8 cellular contexts compared by ENCODE assay signal in the genomic region with DNA sequence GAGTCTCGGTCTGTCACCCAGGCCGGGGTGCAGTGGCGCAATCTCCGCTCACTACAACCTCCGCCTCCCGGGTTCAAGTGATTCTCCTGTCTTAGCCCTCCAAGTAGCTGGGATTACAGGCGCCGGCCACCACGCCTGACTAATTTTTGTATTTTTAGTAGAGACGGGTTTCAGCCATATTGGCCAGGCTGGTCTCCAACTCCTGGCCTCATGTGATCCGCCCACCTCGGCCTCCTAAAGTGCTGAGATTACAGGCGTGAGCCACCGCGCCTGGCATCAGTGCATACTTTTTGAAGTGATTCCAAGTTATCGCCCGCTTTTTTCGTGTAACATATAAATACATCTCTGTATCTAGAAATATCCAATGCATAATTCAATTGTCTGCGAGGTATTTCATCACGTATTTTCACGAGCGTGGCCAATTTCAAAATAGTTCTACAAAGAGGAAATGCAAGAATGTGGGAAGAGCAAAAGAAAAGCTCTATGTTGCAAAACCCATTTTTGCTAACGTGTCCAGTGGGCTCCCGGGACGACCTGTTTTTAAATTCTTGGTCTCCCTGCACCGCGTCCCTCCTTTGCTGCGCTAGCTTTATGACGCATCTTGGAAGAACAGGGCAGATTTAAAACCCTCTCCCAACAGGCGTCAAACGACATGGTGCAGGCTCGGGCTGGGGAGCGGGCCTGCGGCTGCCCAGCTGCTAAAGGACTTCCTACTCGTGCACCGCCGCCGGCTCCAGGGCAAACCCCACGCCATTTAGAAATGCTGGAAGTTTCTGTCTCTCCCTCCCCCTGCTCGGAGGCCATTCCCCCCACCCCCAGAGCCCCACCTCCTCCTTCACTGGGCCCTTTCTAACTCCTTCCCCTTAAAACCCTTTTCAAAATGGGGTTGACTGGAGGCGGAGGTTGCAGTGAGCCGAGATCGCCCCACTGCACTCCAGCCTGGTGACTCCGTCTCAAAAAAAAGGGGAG. TPM values are rescaled to one million over a fixed set of nuclear protein-coding genes. Genes with fewer than 3 reads are reported as not detected.
DNase-seq lines count a peak whose midpoint lies in the region; ATAC-seq and TF ChIP-seq lines count a peak whose summit lies in the region.

No MANE protein-coding gene starts in this region.

- BruUV-seq in IMR-90 (replicated peaks; lab: Mats Ljungman, UMichigan): no TSS peak

- peaks cover 12% of the 10 kb centered on the region for H3F3A ChIP-seq in DOHH2 (ENCODE audit: control insufficient read depth, insufficient read depth)
- H3F3A ChIP-seq in neural progenitor cell (ENCODE audit: low read depth): peaks cover 20% of the 10 kb centered on the region

- H2AFZ ChIP-seq in IMR-90 (replicated peaks; ENCODE audit: low read length, poor library complexity) (peak overlapping the region; percentile 91), neural progenitor cell (replicated peaks) (peak overlapping the region; percentile 62)

- intact Hi-C loops in IMR-90 (cut with micrococcal nuclease): loop anchor here (10.0 kb wide), 1 partner anchor 57 kb away; no protein-coding TSS in a partner anchor
- intact Hi-C loops in head of caudate nucleus (cut with DNase I): no loop called here

- peak overlapping the region; percentile 37; the same call in 1 of the 2 replicates for H2AK5ac ChIP-seq in IMR-90 (ENCODE audit: low read depth, low read length)

- H2BK5ac ChIP-seq in IMR-90 (ENCODE audit: low read depth, low read length, poor library complexity, severe bottlenecking): peak overlapping the region; percentile 75

- no peak for TF ChIP-seq RAD21 in IMR-90 (IDR thresholded peaks at IDR 0.05; ENCODE audit: low read length)

- no peaks in the 10 kb centered on the region for H3K9me2 ChIP-seq in DOHH2 (replicated peaks; ENCODE audit: control insufficient read depth, low read length)

- peak overlapping the region; percentile 56 for H4K91ac ChIP-seq in IMR-90 (ENCODE audit: insufficient read depth, low read depth, low read length)

- TF ChIP-seq POLR2A in IMR-90 (IDR thresholded peaks at IDR 0.05; ENCODE audit: low read depth, low read length): no peak; the same call in 1 of the 2 replicates

- in situ Hi-C loops in IMR-90 (cut with MboI; ENCODE audit: low sequenced_read_pairs): no loop called here

- ATAC-seq in IMR-90 (ENCODE audit: low read depth) (peak; percentile 43), HG03521 (IDR thresholded peaks at IDR 0.05; ENCODE audit: unreplicated experiment) (no peak), HG03378 (IDR thresholded peaks at IDR 0.05; ENCODE audit: unreplicated experiment) (no peak), HG03196 (IDR thresholded peaks at IDR 0.05; ENCODE audit: unreplicated experiment) (no peak)

- no peak overlapping the region for H3K23ac ChIP-seq in IMR-90 (ENCODE audit: low read depth, low read length)

- peak overlapping the region; percentile 50; the same call in 1 of the 3 replicates for H2BK15ac ChIP-seq in IMR-90 (ENCODE audit: low read depth, low read length)

- H3K4me3 ChIP-seq in DOHH2 (ENCODE audit: low read length) (peak overlapping the region; percentile 89), IMR-90 (ENCODE audit: insufficient read depth, low read depth, low read length) (peak overlapping the region; percentile 79), neural progenitor cell (peak overlapping the region; percentile 82)

- DNase-seq in IMR-90 (peak; percentile 71), head of caudate nucleus (peak; percentile 21 to 77 (median 55)), neural progenitor cell (ENCODE audit: low spot score) (peak; percentile 59)
- no peak for DNase-seq in activated naive CD8-positive, alpha-beta T cell treated with anti-CD3 and anti-CD28 coated beads for 36 hours

- peaks cover 38% of the 10 kb centered on the region for H3K4me1 Mint-ChIP-seq in activated naive CD8-positive, alpha-beta T cell treated with anti-CD3 and anti-CD28 coated beads for 36 hours
- peaks cover 8% of the 10 kb centered on the region for H3K4me1 Mint-ChIP-seq in neural progenitor cell

- 56% methylated on average over 15 of the region's 44 CpGs; no CpG with 5 or more reads in 1 of the 2 experiments for WGBS in IMR-90 (ENCODE audit: extremely low coverage in 2 of 2, insufficient read length in 1 of 2), 2 experiments

- peaks cover 5% of the 10 kb centered on the region for H3K36me3 Mint-ChIP-seq in activated naive CD8-positive, alpha-beta T cell treated with anti-CD3 and anti-CD28 coated beads for 36 hours
- H3K36me3 Mint-ChIP-seq in neural progenitor cell: peaks cover 4% of the 10 kb centered on the region

- H3K9me3 ChIP-seq in DOHH2 (ENCODE audit: control insufficient read depth, insufficient read depth, low read length) (no peaks in the 10 kb centered on the region), IMR-90 (ENCODE audit: control insufficient read depth, insufficient read depth, low read length) (no peaks in the 10 kb centered on the region), neural progenitor cell (ENCODE audit: low read depth) (no peaks in the 10 kb centered on the region)

- no peaks in the 10 kb centered on the region for H3K9me3 Mint-ChIP-seq in activated naive CD8-positive, alpha-beta T cell treated with anti-CD3 and anti-CD28 coated beads for 36 hours
- H3K9me3 Mint-ChIP-seq in neural progenitor cell: no peaks in the 10 kb centered on the region

- peak overlapping the region; percentile 73 for H2BK120ac ChIP-seq in IMR-90 (ENCODE audit: low read depth, low read length)

- H3K79me1 ChIP-seq in IMR-90 (ENCODE audit: low read depth in 1 of 2, low read length in 2 of 2): peaks cover 9 to 31% of the 10 kb centered on the region in 2 experiments

- TF ChIP-seq CTCF in DOHH2 (IDR thresholded peaks at IDR 0.05; ENCODE audit: low read depth, low read length, poor library complexity, severe bottlenecking) (no peak), IMR-90 (conservative IDR thresholded peaks at IDR 0.05; ENCODE audit: low read depth, low read length) (no peak), neural progenitor cell (IDR thresholded peaks at IDR 0.05) (no peak)

- H3K27me3 ChIP-seq in DOHH2 (ENCODE audit: control insufficient read depth, low read length): no peaks in the 10 kb centered on the region
- no peaks in the 10 kb centered on the region for H3K27me3 ChIP-seq in IMR-90 (ENCODE audit: control insufficient read depth, insufficient read depth, low read length)
- no peaks in the 10 kb centered on the region for H3K27me3 ChIP-seq in neural progenitor cell

- H3K9ac ChIP-seq in IMR-90 (ENCODE audit: low read depth, low read length) (peak overlapping the region; percentile 50; the same call in 1 of the 2 replicates), neural progenitor cell (no peak overlapping the region)

- CTCF ChIA-PET in IMR-90 (lab: Yijun Ruan, JAX): interaction anchor here (1.0 kb wide), 1 partner anchor 17 kb away, joined by 3 read pairs; no protein-coding TSS in a partner anchor

- peak overlapping the region; percentile 66 for H4K5ac ChIP-seq in IMR-90 (ENCODE audit: low read depth, low read length)

- dilution Hi-C loops in IMR-90 (cut with HindIII; ENCODE audit: low sequenced_read_pairs, unreplicated experiment): no loop called here

- peak overlapping the region; percentile 62; the same call in 1 of the 2 replicates for H2BK20ac ChIP-seq in IMR-90 (ENCODE audit: low read depth, low read length)

- H3K27me3 Mint-ChIP-seq in activated naive CD8-positive, alpha-beta T cell treated with anti-CD3 and anti-CD28 coated beads for 36 hours: peaks cover 11% of the 10 kb centered on the region
- H3K27me3 Mint-ChIP-seq in neural progenitor cell (ENCODE audit: insufficient read depth, low read depth): peaks cover 10% of the 10 kb centered on the region

- H3K4ac ChIP-seq in IMR-90 (ENCODE audit: low read depth, low read length): peak overlapping the region; percentile 82

- H2AK9ac ChIP-seq in IMR-90 (replicated peaks; ENCODE audit: low read depth, low read length, poor library complexity): peak overlapping the region; percentile 72

- peak overlapping the region; percentile 72 for H3K27ac ChIP-seq in DOHH2 (ENCODE audit: low read depth, low read length)
- H3K27ac ChIP-seq in IMR-90 (ENCODE audit: insufficient read depth, low read length): peak overlapping the region; percentile 74
- no peak overlapping the region for H3K27ac ChIP-seq in neural progenitor cell

- peak overlapping the region; percentile 11; the same call in 1 of the 2 replicates for H3K18ac ChIP-seq in IMR-90 (ENCODE audit: low read depth, low read length)

- H3K36me3 ChIP-seq in DOHH2 (ENCODE audit: control insufficient read depth, low read length) (peaks cover 38% of the 10 kb centered on the region), IMR-90 (ENCODE audit: control insufficient read depth, insufficient read depth, low read length) (peaks cover 4% of the 10 kb centered on the region; the same call in 1 of the 2 replicates), neural progenitor cell (no peaks in the 10 kb centered on the region)

- peak overlapping the region; percentile 73 for H3K27ac Mint-ChIP-seq in activated naive CD8-positive, alpha-beta T cell treated with anti-CD3 and anti-CD28 coated beads for 36 hours
- no peak overlapping the region for H3K27ac Mint-ChIP-seq in neural progenitor cell

- POLR2A ChIA-PET in IMR-90 (lab: Charles Lee; ENCODE audit: unreplicated experiment): interaction anchor here (0.6 kb wide), 1 partner anchor 282 kb away, joined by 4 read pairs; no protein-coding TSS in a partner anchor

- H3K4me1 ChIP-seq in DOHH2 (ENCODE audit: control insufficient read depth, low read length): peaks cover 67% of the 10 kb centered on the region
- H3K4me1 ChIP-seq in IMR-90 (ENCODE audit: control insufficient read depth, insufficient read depth, low read length): peaks cover 7% of the 10 kb centered on the region
- H3K4me1 ChIP-seq in neural progenitor cell: no peaks in the 10 kb centered on the region

- peak overlapping the region; percentile 8 to 71; a peak in 3 of 4 replicates for H4K8ac ChIP-seq in IMR-90 (ENCODE audit: low read depth in 2 of 2, low read length in 2 of 2)

- H3K4me2 ChIP-seq in DOHH2 (ENCODE audit: low read length) (peak overlapping the region; percentile 83), IMR-90 (ENCODE audit: low read depth, low read length) (peak overlapping the region; percentile 44), neural progenitor cell (peak overlapping the region; percentile 83)

- H3K9me1 ChIP-seq in IMR-90 (ENCODE audit: insufficient read depth, low read length): peaks cover 7% of the 10 kb centered on the region

- peak overlapping the region; percentile 67 for H3K4me3 Mint-ChIP-seq in activated naive CD8-positive, alpha-beta T cell treated with anti-CD3 and anti-CD28 coated beads for 36 hours
- peak overlapping the region; percentile 85 for H3K4me3 Mint-ChIP-seq in neural progenitor cell

- H4K20me1 ChIP-seq in DOHH2 (ENCODE audit: control insufficient read depth, insufficient read depth, low read depth, low read length) (0 out of 2 replicates have a peak, but pooled peaks cover 5% of the 10 kb centered on the region), IMR-90 (ENCODE audit: insufficient read depth, low read length) (peaks cover 29% of the 10 kb centered on the region), neural progenitor cell (ENCODE audit: low read depth) (peaks cover 14% of the 10 kb centered on the region)

- H3K14ac ChIP-seq in IMR-90 (replicated peaks; ENCODE audit: low read depth, low read length): peak overlapping the region; percentile 79

- H3K56ac ChIP-seq in IMR-90 (ENCODE audit: extremely low read depth, insufficient read depth, low read length): peak overlapping the region; percentile 38; the same call in 1 of the 2 replicates

- H3K79me2 ChIP-seq in DOHH2 (ENCODE audit: control insufficient read depth, low read length) (peaks cover 44% of the 10 kb centered on the region), neural progenitor cell (ENCODE audit: low read depth) (peaks cover 39% of the 10 kb centered on the region)

RNA-seq across cellular contexts. Expression of gene IFNGR2, which starts 0.9 kb away (rescaled TPM):
- total RNA-seq in IMR-90 (2012; rRNA removed) (52.8 and 66.0 TPM in 2 replicates), neural progenitor cell (ENCODE audit: low replicate concordance) (50.6 and 61.0 TPM in 2 replicates)
- polyA plus RNA-seq in IMR-90 (2012; rRNA removed): 64.9 and 73.8 TPM in 2 replicates
- polyA plus RNA-seq in IMR-90 (2012; cell fraction: cytosol; rRNA removed): 27.8 and 55.9 TPM in 2 replicates
- polyA plus RNA-seq in IMR-90 (2012; cell fraction: nucleus; rRNA removed; ENCODE audit: low replicate concordance): 18.8 and 32.0 TPM in 2 replicates
- total RNA-seq in activated naive CD8-positive, alpha-beta T cell treated with anti-CD3 and anti-CD28 coated beads for 36 hours: 1 to 10 TPM; 5.6 to 5.7 TPM
